In the genomic region with DNA sequence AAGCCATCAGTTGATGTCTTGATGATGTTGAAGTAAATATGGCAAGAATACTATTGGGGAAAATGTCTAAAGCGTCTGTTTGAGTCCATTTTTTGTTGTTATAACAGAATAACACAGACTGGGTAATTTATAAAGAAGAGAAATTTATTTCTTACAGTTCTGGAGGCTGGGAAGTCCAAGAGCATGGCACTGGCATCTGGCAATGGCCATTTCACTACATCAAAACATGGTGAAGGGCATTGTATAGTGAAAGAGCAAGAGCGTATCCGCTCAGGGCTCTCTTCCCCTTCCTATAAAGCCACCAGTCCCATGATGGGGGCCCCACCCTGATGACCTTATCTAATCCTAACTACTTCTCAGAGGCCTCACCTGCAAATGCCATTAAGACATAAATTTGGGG, we compare ENCODE assay signal across 9 cellular contexts. TPM values are rescaled to one million over a fixed set of nuclear protein-coding genes. Genes with fewer than 3 reads are reported as not detected.
"Had no signal": no experiment of that assay in that cellular context is flagged by ENCODE, and none has a peak within 500 bp of the region (broad histone marks: within the 10 kb centered on the region; RNA-seq: fewer than 3 reads in every experiment).

No MANE protein-coding gene starts in this region.

- H3K4me3 ChIP-seq: K562 had no signal

- ATAC-seq: K562 had no signal

- FAIRE-seq: HTR-8/SVneo, K562 had no signal

- DNase-seq: IMR-90, KBM-7, KG1 had no signal

- H3K4me2 ChIP-seq: KMS-11 had no signal

- H3K27ac ChIP-seq: HL-60, KMS-11 had no signal

- H3K9ac ChIP-seq: KMS-11 had no signal

RNA-seq across cellular contexts. Expression of a gene that starts 56.2 kb away (rescaled TPM):
- total RNA-seq: HT-29, K562 had no signal
- polyA plus RNA-seq: IgD-negative memory B cell, K562 had no signal
